1 cellular context compared by ENCODE assay signal in the genomic region with DNA sequence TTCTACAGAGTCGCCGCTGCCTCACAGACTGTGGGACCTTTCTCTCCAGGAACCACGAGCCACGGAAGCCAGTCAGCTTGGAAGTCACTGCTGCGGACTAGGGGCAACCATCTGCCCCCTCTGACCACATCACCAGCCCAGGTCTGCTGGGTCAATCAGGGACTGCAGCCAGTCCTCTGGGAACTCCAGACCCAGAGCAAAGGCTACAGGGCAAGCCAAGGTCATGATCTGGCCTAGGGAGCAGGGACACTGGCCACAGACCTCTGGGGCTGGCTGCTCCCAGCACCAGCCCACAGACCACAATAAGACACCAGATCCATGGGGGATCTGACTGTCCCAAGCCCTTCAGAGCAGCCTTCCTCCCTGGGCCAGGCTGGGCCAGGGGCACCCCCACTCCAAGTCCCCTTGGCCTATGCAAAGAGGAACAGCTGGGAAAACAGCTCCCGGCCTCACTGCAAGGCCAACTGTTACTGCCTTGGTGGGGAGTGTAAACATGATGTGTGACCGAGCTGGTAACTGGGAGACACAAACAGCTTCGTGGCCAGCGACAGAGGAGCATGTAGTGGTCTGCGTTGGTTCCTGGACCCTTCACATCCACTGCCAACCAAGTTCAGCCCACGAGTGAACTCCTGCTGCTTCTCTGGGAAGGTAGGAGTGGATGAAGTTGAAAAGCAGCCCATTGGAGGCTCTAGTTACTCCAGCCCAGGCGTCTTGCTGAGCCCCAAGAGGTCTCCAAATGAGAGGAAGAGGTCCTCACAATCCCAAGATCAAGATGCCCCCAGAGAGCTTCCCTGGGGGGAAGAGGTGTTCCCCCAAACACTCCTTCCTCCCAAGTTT.
TF ChIP-seq lines count a peak whose summit lies in the region.

No MANE protein-coding gene starts in this region.

TF ChIP-seq in HepG2, 621 proteins besides CTCF, POLR2A, EP300 and RAD21 (continued from another document and continues in another):
- TF ChIP-seq, protein P1, sequence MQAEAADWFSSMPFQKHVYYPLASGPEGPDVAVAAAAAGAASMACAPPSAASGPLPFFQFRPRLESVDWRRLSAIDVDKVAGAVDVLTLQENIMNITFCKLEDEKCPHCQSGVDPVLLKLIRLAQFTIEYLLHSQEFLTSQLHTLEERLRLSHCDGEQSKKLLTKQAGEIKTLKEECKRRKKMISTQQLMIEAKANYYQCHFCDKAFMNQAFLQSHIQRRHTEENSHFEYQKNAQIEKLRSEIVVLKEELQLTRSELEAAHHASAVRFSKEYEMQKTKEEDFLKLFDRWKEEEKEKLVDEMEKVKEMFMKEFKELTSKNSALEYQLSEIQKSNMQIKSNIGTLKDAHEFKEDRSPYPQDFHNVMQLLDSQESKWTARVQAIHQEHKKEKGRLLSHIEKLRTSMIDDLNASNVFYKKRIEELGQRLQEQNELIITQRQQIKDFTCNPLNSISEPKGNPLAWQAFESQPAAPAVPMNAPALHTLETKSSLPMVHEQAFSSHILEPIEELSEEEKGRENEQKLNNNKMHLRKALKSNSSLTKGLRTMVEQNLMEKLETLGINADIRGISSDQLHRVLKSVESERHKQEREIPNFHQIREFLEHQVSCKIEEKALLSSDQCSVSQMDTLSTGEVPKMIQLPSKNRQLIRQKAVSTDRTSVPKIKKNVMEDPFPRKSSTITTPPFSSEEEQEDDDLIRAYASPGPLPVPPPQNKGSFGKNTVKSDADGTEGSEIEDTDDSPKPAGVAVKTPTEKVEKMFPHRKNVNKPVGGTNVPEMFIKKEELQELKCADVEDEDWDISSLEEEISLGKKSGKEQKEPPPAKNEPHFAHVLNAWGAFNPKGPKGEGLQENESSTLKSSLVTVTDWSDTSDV (CRISPR knock-in tag; IDR thresholded peaks at IDR 0.05): 0 out of 2 replicates have a peak, but pooled peaks have one; percentile 59
- TF ChIP-seq, protein P2, sequence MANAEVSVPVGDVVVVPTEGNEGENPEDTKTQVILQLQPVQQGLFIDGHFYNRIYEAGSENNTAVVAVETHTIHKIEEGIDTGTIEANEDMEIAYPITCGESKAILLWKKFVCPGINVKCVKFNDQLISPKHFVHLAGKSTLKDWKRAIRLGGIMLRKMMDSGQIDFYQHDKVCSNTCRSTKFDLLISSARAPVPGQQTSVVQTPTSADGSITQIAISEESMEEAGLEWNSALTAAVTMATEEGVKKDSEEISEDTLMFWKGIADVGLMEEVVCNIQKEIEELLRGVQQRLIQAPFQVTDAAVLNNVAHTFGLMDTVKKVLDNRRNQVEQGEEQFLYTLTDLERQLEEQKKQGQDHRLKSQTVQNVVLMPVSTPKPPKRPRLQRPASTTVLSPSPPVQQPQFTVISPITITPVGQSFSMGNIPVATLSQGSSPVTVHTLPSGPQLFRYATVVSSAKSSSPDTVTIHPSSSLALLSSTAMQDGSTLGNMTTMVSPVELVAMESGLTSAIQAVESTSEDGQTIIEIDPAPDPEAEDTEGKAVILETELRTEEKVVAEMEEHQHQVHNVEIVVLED (CRISPR knock-in tag; IDR thresholded peaks at IDR 0.05; ENCODE audit: borderline replicate concordance): peak; percentile 29; the same call in 1 of the 2 replicates
- TF ChIP-seq ARNTL (CRISPR knock-in tag; IDR thresholded peaks at IDR 0.05): 0 out of 2 replicates have a peak, but pooled peaks have one; percentile 22
- TF ChIP-seq, protein P3, sequence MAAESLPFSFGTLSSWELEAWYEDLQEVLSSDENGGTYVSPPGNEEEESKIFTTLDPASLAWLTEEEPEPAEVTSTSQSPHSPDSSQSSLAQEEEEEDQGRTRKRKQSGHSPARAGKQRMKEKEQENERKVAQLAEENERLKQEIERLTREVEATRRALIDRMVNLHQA (CRISPR knock-in tag; IDR thresholded peaks at IDR 0.05): no peak
- TF ChIP-seq SRSF1 (optimal IDR thresholded peaks at IDR 0.05; ENCODE audit: low read depth, low read length): no peak
- no peak for TF ChIP-seq RBM22 (optimal IDR thresholded peaks at IDR 0.05; ENCODE audit: low read length)
- TF ChIP-seq, protein P4, sequence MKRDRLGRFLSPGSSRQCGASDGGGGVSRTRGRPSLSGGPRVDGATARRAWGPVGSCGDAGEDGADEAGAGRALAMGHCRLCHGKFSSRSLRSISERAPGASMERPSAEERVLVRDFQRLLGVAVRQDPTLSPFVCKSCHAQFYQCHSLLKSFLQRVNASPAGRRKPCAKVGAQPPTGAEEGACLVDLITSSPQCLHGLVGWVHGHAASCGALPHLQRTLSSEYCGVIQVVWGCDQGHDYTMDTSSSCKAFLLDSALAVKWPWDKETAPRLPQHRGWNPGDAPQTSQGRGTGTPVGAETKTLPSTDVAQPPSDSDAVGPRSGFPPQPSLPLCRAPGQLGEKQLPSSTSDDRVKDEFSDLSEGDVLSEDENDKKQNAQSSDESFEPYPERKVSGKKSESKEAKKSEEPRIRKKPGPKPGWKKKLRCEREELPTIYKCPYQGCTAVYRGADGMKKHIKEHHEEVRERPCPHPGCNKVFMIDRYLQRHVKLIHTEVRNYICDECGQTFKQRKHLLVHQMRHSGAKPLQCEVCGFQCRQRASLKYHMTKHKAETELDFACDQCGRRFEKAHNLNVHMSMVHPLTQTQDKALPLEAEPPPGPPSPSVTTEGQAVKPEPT (CRISPR knock-in tag; IDR thresholded peaks at IDR 0.05; ENCODE audit: low read depth): 0 out of 2 replicates have a peak, but pooled peaks have one; percentile 64
- TF ChIP-seq ZNF670 (CRISPR knock-in tag; IDR thresholded peaks at IDR 0.05; ENCODE audit: borderline replicate concordance): no peak
- 0 out of 2 replicates have a peak, but pooled peaks have one; percentile 25 for TF ChIP-seq KLF11 (CRISPR knock-in tag; IDR thresholded peaks at IDR 0.05)
- TF ChIP-seq IRF2 (CRISPR knock-in tag; IDR thresholded peaks at IDR 0.05): peak; percentile 29
- TF ChIP-seq, protein P5, sequence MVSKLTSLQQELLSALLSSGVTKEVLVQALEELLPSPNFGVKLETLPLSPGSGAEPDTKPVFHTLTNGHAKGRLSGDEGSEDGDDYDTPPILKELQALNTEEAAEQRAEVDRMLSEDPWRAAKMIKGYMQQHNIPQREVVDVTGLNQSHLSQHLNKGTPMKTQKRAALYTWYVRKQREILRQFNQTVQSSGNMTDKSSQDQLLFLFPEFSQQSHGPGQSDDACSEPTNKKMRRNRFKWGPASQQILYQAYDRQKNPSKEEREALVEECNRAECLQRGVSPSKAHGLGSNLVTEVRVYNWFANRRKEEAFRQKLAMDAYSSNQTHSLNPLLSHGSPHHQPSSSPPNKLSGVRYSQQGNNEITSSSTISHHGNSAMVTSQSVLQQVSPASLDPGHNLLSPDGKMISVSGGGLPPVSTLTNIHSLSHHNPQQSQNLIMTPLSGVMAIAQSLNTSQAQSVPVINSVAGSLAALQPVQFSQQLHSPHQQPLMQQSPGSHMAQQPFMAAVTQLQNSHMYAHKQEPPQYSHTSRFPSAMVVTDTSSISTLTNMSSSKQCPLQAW (CRISPR knock-in tag; IDR thresholded peaks at IDR 0.05): 0 out of 2 replicates have a peak, but pooled peaks have one; percentile 42
- TF ChIP-seq, protein P6, sequence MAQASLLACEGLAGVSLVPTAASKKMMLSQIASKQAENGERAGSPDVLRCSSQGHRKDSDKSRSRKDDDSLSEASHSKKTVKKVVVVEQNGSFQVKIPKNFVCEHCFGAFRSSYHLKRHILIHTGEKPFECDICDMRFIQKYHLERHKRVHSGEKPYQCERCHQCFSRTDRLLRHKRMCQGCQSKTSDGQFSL (CRISPR knock-in tag; IDR thresholded peaks at IDR 0.05): peak; percentile 89; the same call in 1 of the 2 replicates
- no peak for TF ChIP-seq ZSCAN9 (CRISPR knock-in tag; IDR thresholded peaks at IDR 0.05; ENCODE audit: borderline replicate concordance)
- TF ChIP-seq ZNF124 (CRISPR knock-in tag; IDR thresholded peaks at IDR 0.05): no peak
- TF ChIP-seq SPEN (CRISPR knock-in tag; IDR thresholded peaks at IDR 0.05; ENCODE audit: low read depth): peak; percentile 71
- TF ChIP-seq, protein P7, sequence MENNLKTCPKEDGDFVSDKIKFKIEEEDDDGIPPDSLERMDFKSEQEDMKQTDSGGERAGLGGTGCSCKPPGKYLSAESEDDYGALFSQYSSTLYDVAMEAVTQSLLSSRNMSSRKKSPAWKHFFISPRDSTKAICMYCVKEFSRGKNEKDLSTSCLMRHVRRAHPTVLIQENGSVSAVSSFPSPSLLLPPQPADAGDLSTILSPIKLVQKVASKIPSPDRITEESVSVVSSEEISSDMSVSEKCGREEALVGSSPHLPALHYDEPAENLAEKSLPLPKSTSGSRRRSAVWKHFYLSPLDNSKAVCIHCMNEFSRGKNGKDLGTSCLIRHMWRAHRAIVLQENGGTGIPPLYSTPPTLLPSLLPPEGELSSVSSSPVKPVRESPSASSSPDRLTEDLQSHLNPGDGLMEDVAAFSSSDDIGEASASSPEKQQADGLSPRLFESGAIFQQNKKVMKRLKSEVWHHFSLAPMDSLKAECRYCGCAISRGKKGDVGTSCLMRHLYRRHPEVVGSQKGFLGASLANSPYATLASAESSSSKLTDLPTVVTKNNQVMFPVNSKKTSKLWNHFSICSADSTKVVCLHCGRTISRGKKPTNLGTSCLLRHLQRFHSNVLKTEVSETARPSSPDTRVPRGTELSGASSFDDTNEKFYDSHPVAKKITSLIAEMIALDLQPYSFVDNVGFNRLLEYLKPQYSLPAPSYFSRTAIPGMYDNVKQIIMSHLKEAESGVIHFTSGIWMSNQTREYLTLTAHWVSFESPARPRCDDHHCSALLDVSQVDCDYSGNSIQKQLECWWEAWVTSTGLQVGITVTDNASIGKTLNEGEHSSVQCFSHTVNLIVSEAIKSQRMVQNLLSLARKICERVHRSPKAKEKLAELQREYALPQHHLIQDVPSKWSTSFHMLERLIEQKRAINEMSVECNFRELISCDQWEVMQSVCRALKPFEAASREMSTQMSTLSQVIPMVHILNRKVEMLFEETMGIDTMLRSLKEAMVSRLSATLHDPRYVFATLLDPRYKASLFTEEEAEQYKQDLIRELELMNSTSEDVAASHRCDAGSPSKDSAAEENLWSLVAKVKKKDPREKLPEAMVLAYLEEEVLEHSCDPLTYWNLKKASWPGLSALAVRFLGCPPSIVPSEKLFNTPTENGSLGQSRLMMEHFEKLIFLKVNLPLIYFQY (CRISPR knock-in tag; IDR thresholded peaks at IDR 0.05; ENCODE audit: borderline replicate concordance): peak; percentile 76
- no peak for TF ChIP-seq YEATS2 (CRISPR knock-in tag; IDR thresholded peaks at IDR 0.05; ENCODE audit: borderline replicate concordance)
- TF ChIP-seq ZBTB20 (CRISPR knock-in tag; IDR thresholded peaks at IDR 0.05; ENCODE audit: borderline replicate concordance, low read depth): no peak
- TF ChIP-seq, protein P8, sequence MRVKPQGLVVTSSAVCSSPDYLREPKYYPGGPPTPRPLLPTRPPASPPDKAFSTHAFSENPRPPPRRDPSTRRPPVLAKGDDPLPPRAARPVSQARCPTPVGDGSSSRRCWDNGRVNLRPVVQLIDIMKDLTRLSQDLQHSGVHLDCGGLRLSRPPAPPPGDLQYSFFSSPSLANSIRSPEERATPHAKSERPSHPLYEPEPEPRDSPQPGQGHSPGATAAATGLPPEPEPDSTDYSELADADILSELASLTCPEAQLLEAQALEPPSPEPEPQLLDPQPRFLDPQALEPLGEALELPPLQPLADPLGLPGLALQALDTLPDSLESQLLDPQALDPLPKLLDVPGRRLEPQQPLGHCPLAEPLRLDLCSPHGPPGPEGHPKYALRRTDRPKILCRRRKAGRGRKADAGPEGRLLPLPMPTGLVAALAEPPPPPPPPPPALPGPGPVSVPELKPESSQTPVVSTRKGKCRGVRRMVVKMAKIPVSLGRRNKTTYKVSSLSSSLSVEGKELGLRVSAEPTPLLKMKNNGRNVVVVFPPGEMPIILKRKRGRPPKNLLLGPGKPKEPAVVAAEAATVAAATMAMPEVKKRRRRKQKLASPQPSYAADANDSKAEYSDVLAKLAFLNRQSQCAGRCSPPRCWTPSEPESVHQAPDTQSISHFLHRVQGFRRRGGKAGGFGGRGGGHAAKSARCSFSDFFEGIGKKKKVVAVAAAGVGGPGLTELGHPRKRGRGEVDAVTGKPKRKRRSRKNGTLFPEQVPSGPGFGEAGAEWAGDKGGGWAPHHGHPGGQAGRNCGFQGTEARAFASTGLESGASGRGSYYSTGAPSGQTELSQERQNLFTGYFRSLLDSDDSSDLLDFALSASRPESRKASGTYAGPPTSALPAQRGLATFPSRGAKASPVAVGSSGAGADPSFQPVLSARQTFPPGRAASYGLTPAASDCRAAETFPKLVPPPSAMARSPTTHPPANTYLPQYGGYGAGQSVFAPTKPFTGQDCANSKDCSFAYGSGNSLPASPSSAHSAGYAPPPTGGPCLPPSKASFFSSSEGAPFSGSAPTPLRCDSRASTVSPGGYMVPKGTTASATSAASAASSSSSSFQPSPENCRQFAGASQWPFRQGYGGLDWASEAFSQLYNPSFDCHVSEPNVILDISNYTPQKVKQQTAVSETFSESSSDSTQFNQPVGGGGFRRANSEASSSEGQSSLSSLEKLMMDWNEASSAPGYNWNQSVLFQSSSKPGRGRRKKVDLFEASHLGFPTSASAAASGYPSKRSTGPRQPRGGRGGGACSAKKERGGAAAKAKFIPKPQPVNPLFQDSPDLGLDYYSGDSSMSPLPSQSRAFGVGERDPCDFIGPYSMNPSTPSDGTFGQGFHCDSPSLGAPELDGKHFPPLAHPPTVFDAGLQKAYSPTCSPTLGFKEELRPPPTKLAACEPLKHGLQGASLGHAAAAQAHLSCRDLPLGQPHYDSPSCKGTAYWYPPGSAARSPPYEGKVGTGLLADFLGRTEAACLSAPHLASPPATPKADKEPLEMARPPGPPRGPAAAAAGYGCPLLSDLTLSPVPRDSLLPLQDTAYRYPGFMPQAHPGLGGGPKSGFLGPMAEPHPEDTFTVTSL (CRISPR knock-in tag; IDR thresholded peaks at IDR 0.05; ENCODE audit: borderline replicate concordance): 0 out of 2 replicates have a peak, but pooled peaks have one; percentile 32
- peak; percentile 76; the same call in 1 of the 2 replicates for TF ChIP-seq ZNF543 (CRISPR knock-in tag; IDR thresholded peaks at IDR 0.05)
- no peak for TF ChIP-seq ZNF780A (CRISPR knock-in tag; IDR thresholded peaks at IDR 0.05)
- no peak for TF ChIP-seq CENPX (CRISPR knock-in tag; IDR thresholded peaks at IDR 0.05)
- peak; percentile 35; the same call in 1 of the 2 replicates for TF ChIP-seq TBX2 (CRISPR knock-in tag; IDR thresholded peaks at IDR 0.05; ENCODE audit: borderline replicate concordance)
- TF ChIP-seq REPIN1 (CRISPR knock-in tag; IDR thresholded peaks at IDR 0.05; ENCODE audit: borderline replicate concordance, low read depth): peak; percentile 59; the same call in 1 of the 2 replicates
- TF ChIP-seq FOXK2 (IDR thresholded peaks at IDR 0.05): peak; percentile 82
- TF ChIP-seq ZFY (CRISPR knock-in tag; IDR thresholded peaks at IDR 0.05): peak; percentile 82
- TF ChIP-seq ZNF816 (CRISPR knock-in tag; IDR thresholded peaks at IDR 0.05; ENCODE audit: borderline replicate concordance): no peak; the same call in 1 of the 2 replicates
- peak; percentile 98 for TF ChIP-seq RXRA (CRISPR knock-in tag; IDR thresholded peaks at IDR 0.05)
- no peak for TF ChIP-seq YY1 (IDR thresholded peaks at IDR 0.05; ENCODE audit: insufficient read depth, insufficient replicate concordance, low read depth, low read length)
- no peak for TF ChIP-seq MTF2 (CRISPR knock-in tag; IDR thresholded peaks at IDR 0.05; ENCODE audit: borderline replicate concordance)
- 0 out of 2 replicates have a peak, but pooled peaks have one; percentile 30 for TF ChIP-seq MEIS1 (CRISPR knock-in tag; IDR thresholded peaks at IDR 0.05; ENCODE audit: borderline replicate concordance)
- TF ChIP-seq, protein P9, sequence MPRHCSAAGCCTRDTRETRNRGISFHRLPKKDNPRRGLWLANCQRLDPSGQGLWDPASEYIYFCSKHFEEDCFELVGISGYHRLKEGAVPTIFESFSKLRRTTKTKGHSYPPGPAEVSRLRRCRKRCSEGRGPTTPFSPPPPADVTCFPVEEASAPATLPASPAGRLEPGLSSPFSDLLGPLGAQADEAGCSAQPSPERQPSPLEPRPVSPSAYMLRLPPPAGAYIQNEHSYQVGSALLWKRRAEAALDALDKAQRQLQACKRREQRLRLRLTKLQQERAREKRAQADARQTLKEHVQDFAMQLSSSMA (CRISPR knock-in tag; IDR thresholded peaks at IDR 0.05): peak; percentile 78; the same call in 1 of the 2 replicates
- TF ChIP-seq TEAD3 (CRISPR knock-in tag; optimal IDR thresholded peaks at IDR 0.05; ENCODE audit: borderline replicate concordance): peak; percentile 37
- TF ChIP-seq ZNF747 (CRISPR knock-in tag; IDR thresholded peaks at IDR 0.05; ENCODE audit: borderline replicate concordance): no peak
